1 cellular context compared by ENCODE assay signal in the genomic region with DNA sequence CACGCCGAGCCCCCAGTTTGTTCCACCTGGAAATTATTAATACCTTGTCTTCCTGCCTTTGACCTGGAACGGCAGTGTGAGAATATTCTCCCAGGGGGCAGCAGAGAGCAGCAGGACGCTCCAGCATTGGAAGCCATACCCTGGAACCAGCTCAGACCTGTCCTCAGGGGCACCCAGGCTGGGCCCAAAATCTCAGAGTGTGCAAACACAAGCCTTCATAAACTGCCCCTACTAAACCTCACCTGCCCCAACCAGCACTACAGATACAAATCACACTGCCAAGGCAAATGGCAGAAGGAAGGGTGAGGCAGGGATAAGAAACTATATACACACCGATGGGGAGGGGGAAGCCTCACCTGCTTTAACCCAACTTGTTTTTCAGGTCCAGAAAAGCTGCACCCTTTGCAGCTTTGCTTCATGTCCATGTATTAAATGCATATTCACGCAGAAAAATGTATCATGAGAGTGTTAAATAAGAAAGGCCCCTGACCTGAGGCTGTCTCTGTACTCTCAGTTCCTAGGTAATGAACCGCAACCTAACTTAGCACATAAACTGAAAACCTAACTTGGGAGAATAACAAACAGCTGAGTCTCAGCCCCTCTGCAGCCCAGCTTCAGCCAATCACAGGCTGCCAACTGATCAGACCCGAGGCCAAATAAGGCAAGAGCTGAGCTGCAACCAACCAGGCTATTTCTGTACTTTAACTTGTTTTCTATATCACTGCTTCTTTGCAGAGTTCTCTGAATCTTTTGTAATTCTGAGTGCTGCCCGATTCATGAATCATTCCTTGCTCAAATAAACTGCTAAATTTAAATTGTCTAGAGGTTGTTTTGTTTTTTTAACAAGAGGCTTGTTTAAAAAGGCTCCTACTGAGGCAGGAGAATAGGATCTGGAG.
A peak's percentile ranks its signal among the peaks of the same experiment; 100 is the strongest.
TF ChIP-seq lines count a peak whose summit lies in the region.

No MANE protein-coding gene starts in this region.

TF ChIP-seq in GM12878, 131 proteins besides CTCF, POLR2A, EP300 and RAD21 (continued from another document and continues in another):
- no peak for TF ChIP-seq CHD4 (IDR thresholded peaks at IDR 0.05)
- no peak for TF ChIP-seq ASH2L (IDR thresholded peaks at IDR 0.05; ENCODE audit: borderline replicate concordance, low read depth)
- TF ChIP-seq, protein P1, sequence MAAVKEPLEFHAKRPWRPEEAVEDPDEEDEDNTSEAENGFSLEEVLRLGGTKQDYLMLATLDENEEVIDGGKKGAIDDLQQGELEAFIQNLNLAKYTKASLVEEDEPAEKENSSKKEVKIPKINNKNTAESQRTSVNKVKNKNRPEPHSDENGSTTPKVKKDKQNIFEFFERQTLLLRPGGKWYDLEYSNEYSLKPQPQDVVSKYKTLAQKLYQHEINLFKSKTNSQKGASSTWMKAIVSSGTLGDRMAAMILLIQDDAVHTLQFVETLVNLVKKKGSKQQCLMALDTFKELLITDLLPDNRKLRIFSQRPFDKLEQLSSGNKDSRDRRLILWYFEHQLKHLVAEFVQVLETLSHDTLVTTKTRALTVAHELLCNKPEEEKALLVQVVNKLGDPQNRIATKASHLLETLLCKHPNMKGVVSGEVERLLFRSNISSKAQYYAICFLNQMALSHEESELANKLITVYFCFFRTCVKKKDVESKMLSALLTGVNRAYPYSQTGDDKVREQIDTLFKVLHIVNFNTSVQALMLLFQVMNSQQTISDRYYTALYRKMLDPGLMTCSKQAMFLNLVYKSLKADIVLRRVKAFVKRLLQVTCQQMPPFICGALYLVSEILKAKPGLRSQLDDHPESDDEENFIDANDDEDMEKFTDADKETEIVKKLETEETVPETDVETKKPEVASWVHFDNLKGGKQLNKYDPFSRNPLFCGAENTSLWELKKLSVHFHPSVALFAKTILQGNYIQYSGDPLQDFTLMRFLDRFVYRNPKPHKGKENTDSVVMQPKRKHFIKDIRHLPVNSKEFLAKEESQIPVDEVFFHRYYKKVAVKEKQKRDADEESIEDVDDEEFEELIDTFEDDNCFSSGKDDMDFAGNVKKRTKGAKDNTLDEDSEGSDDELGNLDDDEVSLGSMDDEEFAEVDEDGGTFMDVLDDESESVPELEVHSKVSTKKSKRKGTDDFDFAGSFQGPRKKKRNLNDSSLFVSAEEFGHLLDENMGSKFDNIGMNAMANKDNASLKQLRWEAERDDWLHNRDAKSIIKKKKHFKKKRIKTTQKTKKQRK (IDR thresholded peaks at IDR 0.05; ENCODE audit: low read depth, low read length): no peak
- 0 out of 2 replicates have a peak, but pooled peaks have one; percentile 35 for TF ChIP-seq ZNF207 (IDR thresholded peaks at IDR 0.05; ENCODE audit: borderline replicate concordance)
- TF ChIP-seq, protein P2, sequence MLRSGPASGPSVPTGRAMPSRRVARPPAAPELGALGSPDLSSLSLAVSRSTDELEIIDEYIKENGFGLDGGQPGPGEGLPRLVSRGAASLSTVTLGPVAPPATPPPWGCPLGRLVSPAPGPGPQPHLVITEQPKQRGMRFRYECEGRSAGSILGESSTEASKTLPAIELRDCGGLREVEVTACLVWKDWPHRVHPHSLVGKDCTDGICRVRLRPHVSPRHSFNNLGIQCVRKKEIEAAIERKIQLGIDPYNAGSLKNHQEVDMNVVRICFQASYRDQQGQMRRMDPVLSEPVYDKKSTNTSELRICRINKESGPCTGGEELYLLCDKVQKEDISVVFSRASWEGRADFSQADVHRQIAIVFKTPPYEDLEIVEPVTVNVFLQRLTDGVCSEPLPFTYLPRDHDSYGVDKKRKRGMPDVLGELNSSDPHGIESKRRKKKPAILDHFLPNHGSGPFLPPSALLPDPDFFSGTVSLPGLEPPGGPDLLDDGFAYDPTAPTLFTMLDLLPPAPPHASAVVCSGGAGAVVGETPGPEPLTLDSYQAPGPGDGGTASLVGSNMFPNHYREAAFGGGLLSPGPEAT (IDR thresholded peaks at IDR 0.05; ENCODE audit: low read depth): 0 out of 2 replicates have a peak, but pooled peaks have one; percentile 25
- TF ChIP-seq ZNF622 (IDR thresholded peaks at IDR 0.05): peak; percentile 51; the same call in 1 of the 2 replicates
- TF ChIP-seq FOXK2 (IDR thresholded peaks at IDR 0.05): no peak
- TF ChIP-seq CEBPB (IDR thresholded peaks at IDR 0.05; ENCODE audit: borderline replicate concordance in 1 of 2, low read depth in 2 of 2, low read length in 2 of 2): no peak
- peak; percentile 72 for TF ChIP-seq RUNX3 (IDR thresholded peaks at IDR 0.05; ENCODE audit: low read length)
- TF ChIP-seq, protein P3, sequence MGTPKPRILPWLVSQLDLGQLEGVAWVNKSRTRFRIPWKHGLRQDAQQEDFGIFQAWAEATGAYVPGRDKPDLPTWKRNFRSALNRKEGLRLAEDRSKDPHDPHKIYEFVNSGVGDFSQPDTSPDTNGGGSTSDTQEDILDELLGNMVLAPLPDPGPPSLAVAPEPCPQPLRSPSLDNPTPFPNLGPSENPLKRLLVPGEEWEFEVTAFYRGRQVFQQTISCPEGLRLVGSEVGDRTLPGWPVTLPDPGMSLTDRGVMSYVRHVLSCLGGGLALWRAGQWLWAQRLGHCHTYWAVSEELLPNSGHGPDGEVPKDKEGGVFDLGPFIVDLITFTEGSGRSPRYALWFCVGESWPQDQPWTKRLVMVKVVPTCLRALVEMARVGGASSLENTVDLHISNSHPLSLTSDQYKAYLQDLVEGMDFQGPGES (IDR thresholded peaks at IDR 0.05): no peak
- no peak for TF ChIP-seq POLR2AphosphoS5 (IDR thresholded peaks at IDR 0.05; ENCODE audit: low read length)
- peak; percentile 55; the same call in 1 of the 2 replicates for TF ChIP-seq SPI1 (IDR thresholded peaks at IDR 0.05; ENCODE audit: borderline replicate concordance, insufficient read depth, low read depth, low read length)
- TF ChIP-seq EED (IDR thresholded peaks at IDR 0.05; ENCODE audit: low read depth): peak; percentile 28; the same call in 1 of the 2 replicates
- TF ChIP-seq RCOR1 (conservative IDR thresholded peaks at IDR 0.05; ENCODE audit: low read depth, low read length): no peak
- no peak for TF ChIP-seq ETV6 (conservative IDR thresholded peaks at IDR 0.05 in 1 of 2, IDR thresholded peaks at IDR 0.05 in 1 of 2; ENCODE audit: borderline replicate concordance in 1 of 2, low read depth in 1 of 2)
- no peak for TF ChIP-seq NRF1 (conservative IDR thresholded peaks at IDR 0.05; ENCODE audit: low read depth, low read length)
- peak; percentile 31; the same call in 1 of the 2 replicates for TF ChIP-seq LARP7 (IDR thresholded peaks at IDR 0.05)
- TF ChIP-seq MEF2A (IDR thresholded peaks at IDR 0.05; ENCODE audit: insufficient read depth, low read depth, low read length): peak; percentile 80
- TF ChIP-seq SREBF1 (IDR thresholded peaks at IDR 0.05; ENCODE audit: low read length): no peak
- TF ChIP-seq HDAC2 (IDR thresholded peaks at IDR 0.05): no peak
- TF ChIP-seq, protein P4, sequence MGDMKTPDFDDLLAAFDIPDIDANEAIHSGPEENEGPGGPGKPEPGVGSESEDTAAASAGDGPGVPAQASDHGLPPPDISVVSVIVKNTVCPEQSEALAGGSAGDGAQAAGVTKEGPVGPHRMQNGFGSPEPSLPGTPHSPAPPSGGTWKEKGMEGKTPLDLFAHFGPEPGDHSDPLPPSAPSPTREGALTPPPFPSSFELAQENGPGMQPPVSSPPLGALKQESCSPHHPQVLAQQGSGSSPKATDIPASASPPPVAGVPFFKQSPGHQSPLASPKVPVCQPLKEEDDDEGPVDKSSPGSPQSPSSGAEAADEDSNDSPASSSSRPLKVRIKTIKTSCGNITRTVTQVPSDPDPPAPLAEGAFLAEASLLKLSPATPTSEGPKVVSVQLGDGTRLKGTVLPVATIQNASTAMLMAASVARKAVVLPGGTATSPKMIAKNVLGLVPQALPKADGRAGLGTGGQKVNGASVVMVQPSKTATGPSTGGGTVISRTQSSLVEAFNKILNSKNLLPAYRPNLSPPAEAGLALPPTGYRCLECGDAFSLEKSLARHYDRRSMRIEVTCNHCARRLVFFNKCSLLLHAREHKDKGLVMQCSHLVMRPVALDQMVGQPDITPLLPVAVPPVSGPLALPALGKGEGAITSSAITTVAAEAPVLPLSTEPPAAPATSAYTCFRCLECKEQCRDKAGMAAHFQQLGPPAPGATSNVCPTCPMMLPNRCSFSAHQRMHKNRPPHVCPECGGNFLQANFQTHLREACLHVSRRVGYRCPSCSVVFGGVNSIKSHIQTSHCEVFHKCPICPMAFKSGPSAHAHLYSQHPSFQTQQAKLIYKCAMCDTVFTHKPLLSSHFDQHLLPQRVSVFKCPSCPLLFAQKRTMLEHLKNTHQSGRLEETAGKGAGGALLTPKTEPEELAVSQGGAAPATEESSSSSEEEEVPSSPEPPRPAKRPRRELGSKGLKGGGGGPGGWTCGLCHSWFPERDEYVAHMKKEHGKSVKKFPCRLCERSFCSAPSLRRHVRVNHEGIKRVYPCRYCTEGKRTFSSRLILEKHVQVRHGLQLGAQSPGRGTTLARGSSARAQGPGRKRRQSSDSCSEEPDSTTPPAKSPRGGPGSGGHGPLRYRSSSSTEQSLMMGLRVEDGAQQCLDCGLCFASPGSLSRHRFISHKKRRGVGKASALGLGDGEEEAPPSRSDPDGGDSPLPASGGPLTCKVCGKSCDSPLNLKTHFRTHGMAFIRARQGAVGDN (IDR thresholded peaks at IDR 0.05): no peak
- TF ChIP-seq MEF2B (IDR thresholded peaks at IDR 0.05; ENCODE audit: partially characterized antibody, poor library complexity, severe bottlenecking): peak; percentile 27
- no peak for TF ChIP-seq FOXM1 (IDR thresholded peaks at IDR 0.05; ENCODE audit: low read depth, low read length)
- TF ChIP-seq, protein P5, sequence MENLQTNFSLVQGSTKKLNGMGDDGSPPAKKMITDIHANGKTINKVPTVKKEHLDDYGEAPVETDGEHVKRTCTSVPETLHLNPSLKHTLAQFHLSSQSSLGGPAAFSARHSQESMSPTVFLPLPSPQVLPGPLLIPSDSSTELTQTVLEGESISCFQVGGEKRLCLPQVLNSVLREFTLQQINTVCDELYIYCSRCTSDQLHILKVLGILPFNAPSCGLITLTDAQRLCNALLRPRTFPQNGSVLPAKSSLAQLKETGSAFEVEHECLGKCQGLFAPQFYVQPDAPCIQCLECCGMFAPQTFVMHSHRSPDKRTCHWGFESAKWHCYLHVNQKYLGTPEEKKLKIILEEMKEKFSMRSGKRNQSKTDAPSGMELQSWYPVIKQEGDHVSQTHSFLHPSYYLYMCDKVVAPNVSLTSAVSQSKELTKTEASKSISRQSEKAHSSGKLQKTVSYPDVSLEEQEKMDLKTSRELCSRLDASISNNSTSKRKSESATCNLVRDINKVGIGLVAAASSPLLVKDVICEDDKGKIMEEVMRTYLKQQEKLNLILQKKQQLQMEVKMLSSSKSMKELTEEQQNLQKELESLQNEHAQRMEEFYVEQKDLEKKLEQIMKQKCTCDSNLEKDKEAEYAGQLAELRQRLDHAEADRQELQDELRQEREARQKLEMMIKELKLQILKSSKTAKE (IDR thresholded peaks at IDR 0.05; ENCODE audit: low read depth, poor library complexity, severe bottlenecking): no peak
- peak; percentile 38; the same call in 1 of the 2 replicates for TF ChIP-seq MTA2 (IDR thresholded peaks at IDR 0.05; ENCODE audit: low read depth)
- TF ChIP-seq IKZF2 (IDR thresholded peaks at IDR 0.05): peak in 1 of 2 experiments; percentile 54; a peak in 1 of 4 replicates
- no peak for TF ChIP-seq MXI1 (IDR thresholded peaks at IDR 0.05; ENCODE audit: low read depth, low read length)
- TF ChIP-seq, protein P6, sequence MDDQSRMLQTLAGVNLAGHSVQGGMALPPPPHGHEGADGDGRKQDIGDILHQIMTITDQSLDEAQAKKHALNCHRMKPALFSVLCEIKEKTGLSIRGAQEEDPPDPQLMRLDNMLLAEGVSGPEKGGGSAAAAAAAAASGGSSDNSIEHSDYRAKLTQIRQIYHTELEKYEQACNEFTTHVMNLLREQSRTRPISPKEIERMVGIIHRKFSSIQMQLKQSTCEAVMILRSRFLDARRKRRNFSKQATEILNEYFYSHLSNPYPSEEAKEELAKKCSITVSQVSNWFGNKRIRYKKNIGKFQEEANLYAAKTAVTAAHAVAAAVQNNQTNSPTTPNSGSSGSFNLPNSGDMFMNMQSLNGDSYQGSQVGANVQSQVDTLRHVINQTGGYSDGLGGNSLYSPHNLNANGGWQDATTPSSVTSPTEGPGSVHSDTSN (IDR thresholded peaks at IDR 0.05; ENCODE audit: insufficient replicate concordance, low read depth, low read length): no peak
- peak; percentile 78; the same call in 1 of the 2 replicates for TF ChIP-seq SMARCA5 (IDR thresholded peaks at IDR 0.05)
- TF ChIP-seq ZNF24 (IDR thresholded peaks at IDR 0.05): no peak
- TF ChIP-seq, protein P7, sequence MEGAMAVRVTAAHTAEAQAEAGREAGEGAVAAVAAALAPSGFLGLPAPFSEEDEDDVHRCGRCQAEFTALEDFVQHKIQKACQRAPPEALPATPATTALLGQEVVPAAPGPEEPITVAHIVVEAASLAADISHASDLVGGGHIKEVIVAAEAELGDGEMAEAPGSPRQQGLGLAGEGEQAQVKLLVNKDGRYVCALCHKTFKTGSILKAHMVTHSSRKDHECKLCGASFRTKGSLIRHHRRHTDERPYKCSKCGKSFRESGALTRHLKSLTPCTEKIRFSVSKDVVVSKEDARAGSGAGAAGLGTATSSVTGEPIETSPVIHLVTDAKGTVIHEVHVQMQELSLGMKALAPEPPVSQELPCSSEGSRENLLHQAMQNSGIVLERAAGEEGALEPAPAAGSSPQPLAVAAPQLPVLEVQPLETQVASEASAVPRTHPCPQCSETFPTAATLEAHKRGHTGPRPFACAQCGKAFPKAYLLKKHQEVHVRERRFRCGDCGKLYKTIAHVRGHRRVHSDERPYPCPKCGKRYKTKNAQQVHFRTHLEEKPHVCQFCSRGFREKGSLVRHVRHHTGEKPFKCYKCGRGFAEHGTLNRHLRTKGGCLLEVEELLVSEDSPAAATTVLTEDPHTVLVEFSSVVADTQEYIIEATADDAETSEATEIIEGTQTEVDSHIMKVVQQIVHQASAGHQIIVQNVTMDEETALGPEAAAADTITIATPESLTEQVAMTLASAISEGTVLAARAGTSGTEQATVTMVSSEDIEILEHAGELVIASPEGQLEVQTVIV (IDR thresholded peaks at IDR 0.05; ENCODE audit: borderline replicate concordance, partially characterized antibody): no peak
- TF ChIP-seq, protein P8, sequence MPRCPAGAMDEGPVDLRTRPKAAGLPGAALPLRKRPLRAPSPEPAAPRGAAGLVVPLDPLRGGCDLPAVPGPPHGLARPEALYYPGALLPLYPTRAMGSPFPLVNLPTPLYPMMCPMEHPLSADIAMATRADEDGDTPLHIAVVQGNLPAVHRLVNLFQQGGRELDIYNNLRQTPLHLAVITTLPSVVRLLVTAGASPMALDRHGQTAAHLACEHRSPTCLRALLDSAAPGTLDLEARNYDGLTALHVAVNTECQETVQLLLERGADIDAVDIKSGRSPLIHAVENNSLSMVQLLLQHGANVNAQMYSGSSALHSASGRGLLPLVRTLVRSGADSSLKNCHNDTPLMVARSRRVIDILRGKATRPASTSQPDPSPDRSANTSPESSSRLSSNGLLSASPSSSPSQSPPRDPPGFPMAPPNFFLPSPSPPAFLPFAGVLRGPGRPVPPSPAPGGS (IDR thresholded peaks at IDR 0.05; ENCODE audit: borderline replicate concordance, insufficient read depth, low read depth, low read length, poor library complexity, severe bottlenecking): no peak
- TF ChIP-seq MYC (IDR thresholded peaks at IDR 0.05; ENCODE audit: insufficient read depth, insufficient read length, insufficient replicate concordance, low read length, severe bottlenecking): no peak
- peak; percentile 93 to 99 for TF ChIP-seq SRF (IDR thresholded peaks at IDR 0.05; ENCODE audit: low read depth in 2 of 2, low read length in 2 of 2)
- TF ChIP-seq EGR1 (IDR thresholded peaks at IDR 0.05; ENCODE audit: borderline replicate concordance in 1 of 2, low read depth in 2 of 2, low read length in 2 of 2): no peak
- TF ChIP-seq, protein P9, sequence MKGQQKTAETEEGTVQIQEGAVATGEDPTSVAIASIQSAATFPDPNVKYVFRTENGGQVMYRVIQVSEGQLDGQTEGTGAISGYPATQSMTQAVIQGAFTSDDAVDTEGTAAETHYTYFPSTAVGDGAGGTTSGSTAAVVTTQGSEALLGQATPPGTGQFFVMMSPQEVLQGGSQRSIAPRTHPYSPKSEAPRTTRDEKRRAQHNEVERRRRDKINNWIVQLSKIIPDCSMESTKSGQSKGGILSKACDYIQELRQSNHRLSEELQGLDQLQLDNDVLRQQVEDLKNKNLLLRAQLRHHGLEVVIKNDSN (IDR thresholded peaks at IDR 0.05; ENCODE audit: borderline replicate concordance, extremely low read length, insufficient read depth, low read depth, low read length): no peak
- TF ChIP-seq ZNF217 (IDR thresholded peaks at IDR 0.05): no peak
